Comparison of ENCODE assay signal across 24 cellular contexts in genomic region chr9:71218774-71219173, GRCh38.
"Had no signal": no experiment of that assay in that cellular context is flagged by ENCODE, and none has a peak within 500 bp of the region (broad histone marks: within the 10 kb centered on the region; RNA-seq: fewer than 3 reads in every experiment).

No MANE protein-coding gene starts in this region.

- H3K27me3 Mint-ChIP-seq: progenitor cell of endocrine pancreas; stimulated activated naive CD8-positive, alpha-beta T cell treated with anti-CD3 and anti-CD28 coated beads, Interleukin-15, Interleukin-2, amounts not matched to agents 100 ng/mL and 50 ng/mL, for 24 hours had no signal

- H3K27ac Mint-ChIP-seq: activated naive CD4-positive, alpha-beta T cell treated with anti-CD3 and anti-CD28 coated beads, Interleukin-2, amount 50 U/mL, for 72 hours; activated T-cell treated with anti-CD3 and anti-CD28 coated beads, Interleukin-2, amount 50 U/mL, for 24 hours; activated T-helper 17 cell treated with anti-CD3 and anti-CD28 coated beads, Interleukin-2, amount 50 U/mL, for 72 hours; endodermal cell; naive thymus-derived CD4-positive, alpha-beta T cell; progenitor cell of endocrine pancreas; stimulated activated naive CD8-positive, alpha-beta T cell treated with anti-CD3 and anti-CD28 coated beads, Interleukin-15, Interleukin-2, amounts not matched to agents 100 ng/mL and 50 ng/mL, for 24 hours; WTC11 had no signal

- H3K4me1 ChIP-seq: lower lobe of right lung, thyroid gland had no signal

- H3K4me3 ChIP-seq: coronary artery, lower lobe of right lung, thyroid gland had no signal

- H3K27ac ChIP-seq: coronary artery, lower lobe of right lung, thyroid gland had no signal

- H3K4me1 Mint-ChIP-seq: activated T-helper 17 cell treated with anti-CD3 and anti-CD28 coated beads, Interleukin-2, amount 50 U/mL, for 72 hours; naive thymus-derived CD4-positive, alpha-beta T cell; neural crest cell had no signal

- H3K4me3 Mint-ChIP-seq: activated T-cell treated with anti-CD3 and anti-CD28 coated beads, Interleukin-2, amount 50 U/mL, for 24 hours; activated T-helper 17 cell treated with anti-CD3 and anti-CD28 coated beads, Interleukin-2, amount 50 U/mL, for 72 hours; endodermal cell; naive thymus-derived CD4-positive, alpha-beta T cell; neural crest cell; stimulated activated naive CD8-positive, alpha-beta T cell treated with anti-CD3 and anti-CD28 coated beads, Interleukin-15, Interleukin-2, amounts not matched to agents 100 ng/mL and 50 ng/mL, for 24 hours; WTC11 had no signal

- ATAC-seq: activated naive CD4-positive, alpha-beta T cell treated with anti-CD3 and anti-CD28 coated beads, Interleukin-2, amount 50 U/mL, for 72 hours; activated T-helper 17 cell treated with anti-CD3 and anti-CD28 coated beads, Interleukin-2, amount 50 U/mL, for 72 hours; left lobe of liver; lower lobe of right lung; naive thymus-derived CD4-positive, alpha-beta T cell; WTC11 had no signal

- H3K36me3 ChIP-seq: lower lobe of right lung, thyroid gland had no signal

- H3K36me3 Mint-ChIP-seq: activated naive CD4-positive, alpha-beta T cell treated with anti-CD3 and anti-CD28 coated beads, Interleukin-2, amount 50 U/mL, for 72 hours; naive thymus-derived CD4-positive, alpha-beta T cell had no signal

- DNase-seq: activated CD8-positive, alpha-beta memory T cell treated with anti-CD3 and anti-CD28 coated beads for 24 hours; activated CD8-positive, alpha-beta memory T cell treated with anti-CD3 and anti-CD28 coated beads, Interleukin-2, amount 50 U/mL, for 4 hours; activated T-cell treated with anti-CD3 and anti-CD28 coated beads, Interleukin-2, amount 50 U/mL, for 24 hours; aorta; cerebellar nuclear complex; endodermal cell; erythroblast; foreskin melanocyte; lower lobe of right lung; naive thymus-derived CD4-positive, alpha-beta T cell; retina; stimulated activated CD4-positive, alpha-beta T cell treated with anti-CD3 and anti-CD28 coated beads, Interleukin-12 subunit alpha, Interleukin-12 subunit beta, amount 100 ng/mL, for 4 hours; stimulated activated CD4-positive, alpha-beta T cell treated with anti-CD3 and anti-CD28 coated beads, Interleukin-4, amount 100 ng/mL, for 4 hours; substantia nigra; T-helper 1 cell; thyroid gland had no signal

- H3K27me3 ChIP-seq: thyroid gland had no signal

- H3K9me3 Mint-ChIP-seq: stimulated activated naive CD8-positive, alpha-beta T cell treated with anti-CD3 and anti-CD28 coated beads, Interleukin-15, Interleukin-2, amounts not matched to agents 100 ng/mL and 50 ng/mL, for 24 hours had no signal

- H3K9me3 ChIP-seq: thyroid gland had no signal
